In the genomic region with DNA sequence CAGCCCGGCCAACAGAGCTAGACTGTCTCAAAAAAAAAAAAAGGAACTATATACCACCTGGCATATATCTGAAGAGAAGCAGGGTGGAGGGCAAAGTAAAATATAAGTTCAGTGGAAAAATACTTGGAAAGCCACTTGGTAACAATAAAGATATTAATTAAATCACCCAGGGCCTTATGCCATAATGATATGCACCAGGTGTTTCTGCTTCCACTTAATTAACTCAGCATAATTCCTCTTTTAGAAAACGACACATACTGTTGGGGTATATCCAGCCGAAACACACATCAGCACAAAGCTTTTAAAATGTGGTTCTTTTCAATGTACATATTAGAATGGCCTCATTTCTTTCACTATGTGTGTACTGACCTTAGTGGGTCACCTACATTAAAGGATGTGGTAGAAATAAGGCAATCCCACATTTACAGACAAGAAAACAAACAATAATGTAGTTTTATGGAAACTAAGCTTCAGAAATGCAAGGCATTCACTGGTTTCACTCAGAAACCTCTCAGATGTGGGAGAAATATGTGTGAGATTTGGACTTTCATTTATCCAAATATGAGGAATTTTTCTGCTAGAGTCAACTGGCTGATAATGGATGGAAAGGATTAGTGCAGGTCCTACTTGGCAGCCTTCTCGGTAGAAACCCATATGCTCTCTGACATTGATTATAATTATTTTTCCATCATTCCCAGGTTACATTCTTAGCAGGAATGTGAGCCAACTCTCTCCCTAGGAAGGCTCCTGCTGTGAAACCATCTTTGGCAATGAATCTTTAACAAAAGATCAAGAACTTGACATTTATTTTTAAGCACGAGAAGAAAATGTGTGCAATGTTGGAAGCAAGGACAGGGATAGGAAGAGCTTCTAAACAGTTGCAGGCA, we compare ENCODE assay signal across 1 cellular context.
TF ChIP-seq lines count a peak whose summit lies in the region.

No MANE protein-coding gene starts in this region.

TF ChIP-seq in SK-N-SH, 30 proteins besides CTCF, POLR2A, EP300 and RAD21 (continued from another document):
- no peak for TF ChIP-seq NRF1 (IDR thresholded peaks at IDR 0.05; ENCODE audit: low read depth, low read length)
- no peak; the same call in 1 of the 2 replicates for TF ChIP-seq RCOR1 (IDR thresholded peaks at IDR 0.05; ENCODE audit: low read length)
- no peak for TF ChIP-seq RXRA (IDR thresholded peaks at IDR 0.05; ENCODE audit: borderline replicate concordance, low read depth)
- TF ChIP-seq, protein P1, sequence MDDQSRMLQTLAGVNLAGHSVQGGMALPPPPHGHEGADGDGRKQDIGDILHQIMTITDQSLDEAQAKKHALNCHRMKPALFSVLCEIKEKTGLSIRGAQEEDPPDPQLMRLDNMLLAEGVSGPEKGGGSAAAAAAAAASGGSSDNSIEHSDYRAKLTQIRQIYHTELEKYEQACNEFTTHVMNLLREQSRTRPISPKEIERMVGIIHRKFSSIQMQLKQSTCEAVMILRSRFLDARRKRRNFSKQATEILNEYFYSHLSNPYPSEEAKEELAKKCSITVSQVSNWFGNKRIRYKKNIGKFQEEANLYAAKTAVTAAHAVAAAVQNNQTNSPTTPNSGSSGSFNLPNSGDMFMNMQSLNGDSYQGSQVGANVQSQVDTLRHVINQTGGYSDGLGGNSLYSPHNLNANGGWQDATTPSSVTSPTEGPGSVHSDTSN (IDR thresholded peaks at IDR 0.05), result peak; percentile 12; the same call in 1 of the 2 replicates
- TF ChIP-seq ZBTB33 (IDR thresholded peaks at IDR 0.05; ENCODE audit: borderline replicate concordance, low read depth), result no peak
- no peak for TF ChIP-seq YY1 (IDR thresholded peaks at IDR 0.05; ENCODE audit: low read depth)
- TF ChIP-seq REST (IDR thresholded peaks at IDR 0.05; ENCODE audit: low read depth, low read length), result no peak
- TF ChIP-seq RFX5 (IDR thresholded peaks at IDR 0.05; ENCODE audit: low read length), result no peak
